Comparison of ENCODE assay signal across 8 cellular contexts in the genomic region with DNA sequence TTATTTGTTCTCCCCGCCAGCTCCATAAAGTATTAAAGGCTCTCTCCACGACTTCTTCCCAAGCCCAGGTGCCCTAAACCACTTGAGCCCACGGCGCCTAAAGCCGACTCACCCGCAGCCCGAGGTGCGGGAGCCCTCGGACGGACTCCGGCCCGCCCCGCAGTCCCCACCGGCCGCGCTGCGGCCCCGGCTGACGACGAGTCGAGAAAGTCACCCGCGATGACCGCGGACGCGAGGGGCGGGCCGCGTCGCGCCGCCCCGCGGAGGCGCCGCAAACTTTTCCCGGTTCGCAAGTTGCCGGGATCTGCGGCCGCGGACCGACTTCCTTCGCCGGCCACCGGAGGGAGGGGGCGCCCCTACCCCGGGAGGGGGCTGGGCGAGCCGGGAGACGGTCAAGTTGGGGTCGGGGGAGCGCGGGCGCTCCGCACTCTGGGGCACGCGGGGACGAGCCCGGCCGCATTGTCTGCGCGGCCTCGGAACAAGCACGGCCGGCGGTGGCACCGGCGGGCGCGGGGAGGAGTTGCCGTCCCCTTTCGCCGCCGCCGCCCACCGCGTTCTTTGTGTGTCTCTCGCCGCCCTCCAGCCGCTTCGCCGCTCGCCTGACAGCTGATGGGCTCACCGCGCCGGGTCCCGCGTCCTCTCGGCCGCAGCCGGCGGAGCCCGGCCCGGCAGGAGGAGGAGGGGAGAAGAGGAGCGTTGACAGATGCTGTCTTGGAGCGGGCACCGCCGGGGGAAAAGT.
DNase-seq lines count a peak whose midpoint lies in the region; ATAC-seq and TF ChIP-seq lines count a peak whose summit lies in the region.

No MANE protein-coding gene starts in this region.

- no peaks in the 10 kb centered on the region for H4K20me1 ChIP-seq in KMS-11 (ENCODE audit: insufficient read depth)

- peak; percentile 18 for ATAC-seq in GM19468 (IDR thresholded peaks at IDR 0.05; ENCODE audit: extremely low read depth, unreplicated experiment)

- no peaks in the 10 kb centered on the region for H3K36me3 ChIP-seq in KMS-11 (ENCODE audit: insufficient read depth)
- peaks cover 13% of the 10 kb centered on the region for H3K36me3 ChIP-seq in suprapubic skin

- H3K27ac Mint-ChIP-seq in Calu3 (ENCODE audit: unreplicated experiment) = peak overlapping the region; percentile 87

- no peak overlapping the region for H3K9ac ChIP-seq in KMS-11

- H3K4me3 ChIP-seq in KMS-11 (IDR thresholded peaks at IDR 0.05; ENCODE audit: insufficient read depth, low read depth, low read length) = no peak overlapping the region
- H3K4me3 ChIP-seq in coronary artery = peak overlapping the region; percentile 83
- peak overlapping the region; percentile 70 for H3K4me3 ChIP-seq in lower leg skin (ENCODE audit: low read depth, poor library complexity, severe bottlenecking)
- H3K4me3 ChIP-seq in suprapubic skin = peak overlapping the region; percentile 78

- H3K4me1 ChIP-seq in KMS-11 (ENCODE audit: low read depth, poor library complexity, severe bottlenecking) (no peaks in the 10 kb centered on the region), suprapubic skin (peaks cover 22% of the 10 kb centered on the region)

- H3K36me3 Mint-ChIP-seq in Calu3 (ENCODE audit: insufficient read depth, unreplicated experiment) = peaks cover 63% of the 10 kb centered on the region

- peaks cover 20% of the 10 kb centered on the region for H3K4me1 Mint-ChIP-seq in Calu3 (ENCODE audit: low read depth, unreplicated experiment)

- H3K27me3 Mint-ChIP-seq in Calu3 (ENCODE audit: unreplicated experiment) = no peaks in the 10 kb centered on the region

- no peak overlapping the region for H3K27ac ChIP-seq in KMS-11
- peak overlapping the region; percentile 93 to 98 for H3K27ac ChIP-seq in coronary artery
- peak overlapping the region; percentile 93 for H3K27ac ChIP-seq in suprapubic skin

- 0 to 1% methylated on average over 24 to 78 of the region's 100 CpGs for WGBS in lower leg skin, 2 donors
- WGBS in suprapubic skin = under 1% methylated on average over 26 of the region's 100 CpGs

- peak overlapping the region; percentile 44; the same call in 1 of the 2 replicates for H2AFZ ChIP-seq in KMS-11 (ENCODE audit: low read depth)

- no TSS peak for BruUV-seq in Calu3 (replicated peaks; lab: Mats Ljungman, UMichigan)

- H3K9me3 ChIP-seq in suprapubic skin = no peaks in the 10 kb centered on the region

- H3K9me3 Mint-ChIP-seq in Calu3 (ENCODE audit: low read depth, unreplicated experiment) = no peaks in the 10 kb centered on the region

- DNase-seq in Calu3 (peak; percentile 63), coronary artery (ENCODE audit: low spot score) (peak; percentile 79), lower leg skin (ENCODE audit: low spot score in 2 of 2) (peak; percentile 21 to 90), suprapubic skin (ENCODE audit: low spot score in 2 of 2) (peak; percentile 69 to 79), HK-2 (ENCODE audit: unreplicated experiment) (no peak), NCI-H774 (lab: John Stamatoyannopoulos, UW) (no peak)

- TF ChIP-seq EP300 in suprapubic skin (IDR thresholded peaks at IDR 0.05) = no peak

- H3K79me2 ChIP-seq in KMS-11 (ENCODE audit: insufficient read depth, low read depth) = no peaks in the 10 kb centered on the region

- intact Hi-C loops in Calu3 (cut with micrococcal nuclease; ENCODE audit: unreplicated experiment) (loop anchor here (1.0 to 2.0 kb wide), 3 partner anchors 8 to 90 kb away; no protein-coding TSS in a partner anchor), lower leg skin (cut with DNase I; ENCODE audit: low total_unique reads) (no loop called here)

- TF ChIP-seq POLR2A in lower leg skin (IDR thresholded peaks at IDR 0.05) (no peak), suprapubic skin (IDR thresholded peaks at IDR 0.05) (peak in 1 of 2 donors; percentile 16)

- peak overlapping the region; percentile 81 for H3K4me3 Mint-ChIP-seq in Calu3 (ENCODE audit: low read depth, unreplicated experiment)

- H3K4me2 ChIP-seq in KMS-11 = peak overlapping the region; percentile 17; the same call in 1 of the 2 replicates

- TF ChIP-seq CTCF in Calu3 (IDR thresholded peaks at IDR 0.05; ENCODE audit: unreplicated experiment) = peak; percentile 10
- no peak for TF ChIP-seq CTCF in KMS-11 (conservative IDR thresholded peaks at IDR 0.05; ENCODE audit: low read depth, low read length)
- peak; percentile 18 for TF ChIP-seq CTCF in coronary artery (IDR thresholded peaks at IDR 0.05)
- TF ChIP-seq CTCF in lower leg skin (IDR thresholded peaks at IDR 0.05) = no peak
- peak in 1 of 2 donors; percentile 45 for TF ChIP-seq CTCF in suprapubic skin (IDR thresholded peaks at IDR 0.05)

- CTCF ChIA-PET in Calu3 (lab: Charles Lee) = interaction anchor here (0.7 to 1.5 kb wide), 4 partner anchors 15 to 73 kb away, joined by 3 to 7 read pairs (median 4); no protein-coding TSS in a partner anchor

- H3K27me3 ChIP-seq in KMS-11 (ENCODE audit: insufficient read depth, low read depth) = no peaks in the 10 kb centered on the region
- no peaks in the 10 kb centered on the region for H3K27me3 ChIP-seq in suprapubic skin

Comparison
In these comparisons a context has a peak if more than half of its experiments do, and no peak if none do; other contexts are left out.
1. DNase-seq: peak in Calu3 (single experiment), coronary artery (single experiment), lower leg skin (2 of 2) and suprapubic skin (2 of 2); none in HK-2 (single experiment) and NCI-H774 (single experiment).
2. CTCF ChIP-seq: peak in Calu3 (single experiment) and coronary artery (single experiment); none in KMS-11 (single experiment) and lower leg skin (0 of 3).